In the genomic region with DNA sequence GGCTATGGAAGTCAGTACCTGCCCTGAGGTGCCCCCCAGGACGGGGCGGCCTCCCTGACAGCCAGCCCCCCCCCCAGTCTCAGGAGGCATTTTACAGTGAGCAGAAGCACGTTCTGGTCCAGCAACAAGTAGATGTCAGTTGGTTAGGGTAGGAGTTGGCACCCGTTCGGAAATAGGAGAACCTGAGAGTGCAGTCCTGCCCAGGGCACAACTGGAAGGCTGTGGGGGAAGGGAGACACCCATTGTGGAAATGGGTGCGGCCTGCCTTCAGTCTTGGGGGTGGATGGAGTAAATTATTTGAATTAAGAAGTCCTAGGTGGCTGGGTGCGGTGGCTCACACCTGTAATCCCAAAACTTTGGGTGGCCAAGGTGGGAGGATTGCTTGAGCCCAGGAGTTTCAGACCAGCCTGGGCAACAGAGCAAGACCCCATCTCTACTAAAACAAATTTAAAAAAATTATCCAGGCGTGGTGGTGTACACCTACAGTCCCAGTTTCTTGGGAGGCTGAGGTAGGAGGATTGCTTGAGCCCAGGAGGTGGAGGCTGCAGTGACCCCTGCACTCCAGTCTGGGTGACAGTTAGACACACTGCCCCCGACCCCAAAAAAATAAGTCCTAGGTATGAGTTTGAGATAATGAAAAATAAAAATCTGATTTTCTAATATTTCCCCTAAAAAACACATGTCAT, we compare ENCODE assay signal across 8 cellular contexts. TPM values are rescaled to one million over a fixed set of nuclear protein-coding genes. Genes with fewer than 3 reads are reported as not detected.
DNase-seq lines count a peak whose midpoint lies in the region; ATAC-seq and TF ChIP-seq lines count a peak whose summit lies in the region.

No MANE protein-coding gene starts in this region.

- peak; percentile 56 for DNase-seq in stimulated activated CD4-positive, alpha-beta T cell treated with anti-CD3 and anti-CD28 coated beads, Interleukin-15, amount 100 ng/mL, for 24 hours
- no peak for DNase-seq in stimulated activated CD4-positive, alpha-beta T cell treated with anti-CD3 and anti-CD28 coated beads, Interleukin-12 subunit alpha, Interleukin-12 subunit beta, amount 100 ng/mL, for 4 hours
- no peak for DNase-seq in lung (ENCODE audit: low spot score)
- DNase-seq in uterus, result no peak
- no peak for DNase-seq in HuH-7 (ENCODE audit: low spot score)

- intact Hi-C loops in uterus (cut with DNase I; ENCODE audit: low total_unique reads), result no loop called here

- no peak for TF ChIP-seq POLR2A in uterus (IDR thresholded peaks at IDR 0.05)

- TF ChIP-seq CTCF in lung (IDR thresholded peaks at IDR 0.05; ENCODE audit: control extremely low read depth, extremely low read depth) (no peak), uterus (IDR thresholded peaks at IDR 0.05) (no peak)

- WGBS in lung, 2 donors, result 14 to 28% methylated on average over 9 of the region's 9 CpGs

- peaks cover 13 to 41% of the 10 kb centered on the region in 2 donors for H3K36me3 ChIP-seq in lung (ENCODE audit: control insufficient read depth in 2 of 2, insufficient read depth in 2 of 2, low read length in 2 of 2)
- no peaks in the 10 kb centered on the region for H3K36me3 ChIP-seq in uterus

- no peaks in the 10 kb centered on the region for H3K9me3 ChIP-seq in lung (ENCODE audit: control insufficient read depth in 2 of 2, insufficient read depth in 1 of 2, low read length in 1 of 2)
- no peaks in the 10 kb centered on the region for H3K9me3 ChIP-seq in uterus

- ATAC-seq in lung (ENCODE audit: insufficient read depth, low FRiP score) (no peak), GM19452 (IDR thresholded peaks at IDR 0.05; ENCODE audit: unreplicated experiment) (no peak), GM21825 (IDR thresholded peaks at IDR 0.05; ENCODE audit: unreplicated experiment) (no peak)

- H3K27me3 ChIP-seq in lung (ENCODE audit: control insufficient read depth, insufficient read depth) (no peaks in the 10 kb centered on the region), uterus (no peaks in the 10 kb centered on the region)

- H3K4me3 ChIP-seq in lung (peak overlapping the region; percentile 85), uterus (peak overlapping the region; percentile 48 to 65)

- peak overlapping the region; percentile 98 for H3K27ac ChIP-seq in angular gyrus (ENCODE audit: low read depth, low read length)
- peak overlapping the region; percentile 98 to 99 for H3K27ac ChIP-seq in lung (ENCODE audit: low read depth in 1 of 2, low read length in 1 of 2)
- peak overlapping the region; percentile 96 to 99 for H3K27ac ChIP-seq in uterus

- H3K4me1 ChIP-seq in lung (ENCODE audit: control insufficient read depth in 2 of 2, insufficient read depth in 2 of 2, low read length in 2 of 2), result peaks cover 20 to 48% of the 10 kb centered on the region in 2 donors
- peaks cover 36 to 72% of the 10 kb centered on the region in 2 donors for H3K4me1 ChIP-seq in uterus

RNA-seq across cellular contexts. Expression of gene CIRBP, which starts 1.2 kb away (rescaled TPM):
- total RNA-seq in lung (100 to 1,000 TPM; 435 to 443 TPM), uterus (100 to 1,000 TPM; 235 to 950 (median 535) TPM)
- polyA plus RNA-seq in lung, result 100 to 1,000 TPM; 313 to 488 TPM

RNA-seq across cellular contexts. Expression of gene FAM174C, which starts 5.0 kb away (rescaled TPM):
- total RNA-seq in lung (10 to 100 TPM; 17.5 to 66.5 TPM), uterus (10 to 100 TPM in 2 of 4 donors, 1 to 10 TPM in 2; 2.1 to 24.3 (median 7.1) TPM)
- 10 to 100 TPM; 72.3 to 89.3 TPM for polyA plus RNA-seq in lung

RNA-seq across cellular contexts. Expression of gene EFNA2, which starts 15.4 kb away (rescaled TPM):
- total RNA-seq in lung, result under 1 TPM in 1 of 2 donors, not detected in 1; 0.37 TPM
- polyA plus RNA-seq in lung, result not detected
- under 1 TPM in 1 of 4 donors, not detected in 3; 0.76 TPM for total RNA-seq in uterus

RNA-seq across cellular contexts. Expression of gene MIDN, which starts 21.9 kb away (rescaled TPM):
- 100 to 1,000 TPM in 1 of 2 donors, 10 to 100 TPM in 1; 39.7 to 185 TPM for total RNA-seq in lung
- polyA plus RNA-seq in lung, result 10 to 100 TPM; 49.3 to 68.0 TPM
- 100 to 1,000 TPM in 1 of 4 donors, 10 to 100 TPM in 2, under 1 TPM in 1; 0.77 to 108 (median 15.0) TPM for total RNA-seq in uterus

RNA-seq across cellular contexts. Expression of gene ATP5F1D, which starts 28.8 kb away (rescaled TPM):
- 100 to 1,000 TPM in 1 of 2 donors, 10 to 100 TPM in 1; 27.1 to 217 TPM for total RNA-seq in lung
- polyA plus RNA-seq in lung, result 100 to 1,000 TPM; 157 to 266 TPM
- 100 to 1,000 TPM in 2 of 4 donors, 10 to 100 TPM in 1, 1 to 10 TPM in 1; 4.7 to 164 (median 68.9) TPM for total RNA-seq in uterus
